Comparison of ENCODE assay signal across 14 cellular contexts in genomic region chr10:31526681-31527080, GRCh38.
DNase-seq lines count a peak whose midpoint lies in the region; ATAC-seq, FAIRE-seq and TF ChIP-seq lines count a peak whose summit lies in the region.
"Had no signal": no experiment of that assay in that cellular context is flagged by ENCODE, and none has a peak within 500 bp of the region (broad histone marks: within the 10 kb centered on the region; RNA-seq: fewer than 3 reads in every experiment).

No MANE protein-coding gene starts in this region.

- no peak for ATAC-seq in HG02973 (IDR thresholded peaks at IDR 0.05; ENCODE audit: unreplicated experiment)
- ATAC-seq in SK-N-SH treated with all-trans-retinoic acid at 6 μM for 48 hours = no peak
- ATAC-seq in HG02884 (IDR thresholded peaks at IDR 0.05; ENCODE audit: unreplicated experiment) = no peak

- H3K4me1 ChIP-seq in left ventricle myocardium inferior (peaks cover 17% of the 10 kb centered on the region), right atrium auricular region (no peaks in the 10 kb centered on the region)
- H3K4me1 ChIP-seq: parathyroid adenoma had no signal

- peak; percentile 20 for FAIRE-seq in urothelium cell line (lab: Jason Lieb, UNC)

- DNase-seq in left ventricle myocardium inferior = no peak
- no peak for DNase-seq in right atrium auricular region (ENCODE audit: low spot score)
- peak; percentile 57 for DNase-seq in RKO (ENCODE audit: low spot score)
- DNase-seq in epithelial cell of esophagus (ENCODE audit: low read depth) = peak; percentile 10
- no peak for DNase-seq in urothelium cell line (ENCODE audit: low spot score)
- DNase-seq: activated CD4-positive, alpha-beta T cell treated with anti-CD3 and anti-CD28 coated beads, Interleukin-2, amount 50 U/mL, for 1 hour; activated gamma-delta T cell treated with Interleukin-2 at 50 U/mL for 16 hours; midbrain; NCI-H2081 treated with DMSO at 0.1 percent for 48 hours; upper lobe of left lung had no signal

- no peaks in the 10 kb centered on the region for H3K27me3 ChIP-seq in left ventricle myocardium inferior (ENCODE audit: low read depth)
- H3K27me3 ChIP-seq in right atrium auricular region = no peaks in the 10 kb centered on the region
- H3K27me3 ChIP-seq: upper lobe of left lung had no signal

- H3K9me3 ChIP-seq in left ventricle myocardium inferior (replicated peaks) = no peaks in the 10 kb centered on the region
- H3K9me3 ChIP-seq in right atrium auricular region = no peaks in the 10 kb centered on the region
- H3K9me3 ChIP-seq: upper lobe of left lung had no signal

- H3K36me3 ChIP-seq in left ventricle myocardium inferior (peaks cover 41% of the 10 kb centered on the region), right atrium auricular region (peaks cover 21% of the 10 kb centered on the region)

- TF ChIP-seq CTCF in left ventricle myocardium inferior (IDR thresholded peaks at IDR 0.05; ENCODE audit: borderline replicate concordance) = no peak
- TF ChIP-seq CTCF in right atrium auricular region (IDR thresholded peaks at IDR 0.05) = no peak
- TF ChIP-seq CTCF in epithelial cell of esophagus (IDR thresholded peaks at IDR 0.05; ENCODE audit: insufficient read depth, low read depth, low read length, missing control alignments) = no peak

- H3K4me3 ChIP-seq in left ventricle myocardium inferior = no peak overlapping the region
- H3K4me3 ChIP-seq in right atrium auricular region = no peak overlapping the region
- H3K4me3 ChIP-seq in epithelial cell of esophagus (ENCODE audit: low read length) = no peak overlapping the region
- H3K4me3 ChIP-seq: upper lobe of left lung had no signal

- peak overlapping the region; percentile 41 for H3K27ac ChIP-seq in left ventricle myocardium inferior (replicated peaks)
- H3K27ac ChIP-seq in right atrium auricular region = no peak overlapping the region
- H3K27ac ChIP-seq: parathyroid adenoma had no signal

- intact Hi-C loops in left ventricle myocardium inferior (cut with micrococcal nuclease) = no loop called here

TF ChIP-seq in SK-N-SH treated with all-trans-retinoic acid at 6 μM for 48 hours, 23 proteins besides CTCF, POLR2A, EP300 and RAD21:
- no peak for TF ChIP-seq CREB5 (CRISPR knock-in tag; IDR thresholded peaks at IDR 0.05; ENCODE audit: low read depth)
- TF ChIP-seq ZFP30 (CRISPR knock-in tag; IDR thresholded peaks at IDR 0.05) = no peak
- TF ChIP-seq OSR1 (CRISPR knock-in tag; IDR thresholded peaks at IDR 0.05) = no peak
- no peak for TF ChIP-seq ZC3H10 (CRISPR knock-in tag; IDR thresholded peaks at IDR 0.05)
- TF ChIP-seq SNAI2 (CRISPR knock-in tag; IDR thresholded peaks at IDR 0.05) = no peak
- no peak for TF ChIP-seq PPARA (CRISPR knock-in tag; IDR thresholded peaks at IDR 0.05; ENCODE audit: borderline replicate concordance)
- TF ChIP-seq CSDC2 (CRISPR knock-in tag; IDR thresholded peaks at IDR 0.05) = no peak
- no peak for TF ChIP-seq TCF4 (CRISPR knock-in tag; IDR thresholded peaks at IDR 0.05; ENCODE audit: borderline replicate concordance)
- TF ChIP-seq ZNF565 (CRISPR knock-in tag; conservative IDR thresholded peaks at IDR 0.05; ENCODE audit: low read depth) = no peak
- TF ChIP-seq CSRNP3 (CRISPR knock-in tag; IDR thresholded peaks at IDR 0.05) = no peak
TF ChIP-seq in SK-N-SH treated with all-trans-retinoic acid at 6 μM for 48 hours: peak in this region for 0.

Comparison
In these comparisons a context has a peak if more than half of its experiments do, and no peak if none do; other contexts are left out.
1. DNase-seq: peak in RKO (single experiment) and epithelial cell of esophagus (single experiment); none in left ventricle myocardium inferior (single experiment), right atrium auricular region (single experiment) and urothelium cell line (single experiment).